ENCODE assay signal across 12 cellular contexts in genomic region chr3:123365450-123366143, GRCh38.
DNase-seq lines count a peak whose midpoint lies in the region; ATAC-seq, FAIRE-seq and TF ChIP-seq lines count a peak whose summit lies in the region.
"Had no signal": no experiment of that assay in that cellular context is flagged by ENCODE, and none has a peak within 500 bp of the region (broad histone marks: within the 10 kb centered on the region; RNA-seq: fewer than 3 reads in every experiment).

No MANE protein-coding gene starts in this region.

- TF ChIP-seq CTCF in A549 (IDR thresholded peaks at IDR 0.05) (peak; percentile 28; the same call in 2 of the 3 replicates), HCT116 (IDR thresholded peaks at IDR 0.05 in 2 of 3, conservative IDR thresholded peaks at IDR 0.05 in 1 of 3; ENCODE audit: borderline replicate concordance in 1 of 3, insufficient read depth in 1 of 3, low read depth in 2 of 3, low read length in 2 of 3) (peak; percentile 69 to 90 (median 70)), hepatocyte (IDR thresholded peaks at IDR 0.05; ENCODE audit: poor library complexity) (peak; percentile 25)

- H3K9me2 ChIP-seq in HCT116 (ENCODE audit: insufficient read depth) (no peaks in the 10 kb centered on the region), hepatocyte (replicated peaks; ENCODE audit: insufficient read depth) (no peaks in the 10 kb centered on the region)

- peak in 1 of 2 experiments; percentile 35; a peak in 3 of 5 replicates for TF ChIP-seq RAD21 in A549 (conservative IDR thresholded peaks at IDR 0.05 in 1 of 2, IDR thresholded peaks at IDR 0.05 in 1 of 2)
- peak; percentile 52 for TF ChIP-seq RAD21 in HCT116 (IDR thresholded peaks at IDR 0.05; ENCODE audit: low read depth)

- no peak overlapping the region for H3K9ac ChIP-seq in HCT116 (ENCODE audit: low read length)
- H3K9ac ChIP-seq: KMS-11 had no signal

- H3K36me3 Mint-ChIP-seq in CD8-positive, alpha-beta memory T cell, result no peaks in the 10 kb centered on the region

- H3K4me2 ChIP-seq in A549 (no peak overlapping the region), HCT116 (ENCODE audit: low read length) (peak overlapping the region; percentile 33; the same call in 1 of the 2 replicates), hepatocyte (no peak overlapping the region)
- H3K4me2 ChIP-seq: KMS-11 had no signal

- 0 out of 3 replicates have a peak, but pooled peaks cover 3% of the 10 kb centered on the region for H3K9me3 ChIP-seq in A549
- H3K9me3 ChIP-seq in HCT116 (ENCODE audit: control insufficient read depth in 1 of 2, insufficient read depth in 1 of 2, low read depth in 1 of 2, low read length in 2 of 2), result no peaks in the 10 kb centered on the region
- no peaks in the 10 kb centered on the region for H3K9me3 ChIP-seq in hepatocyte (ENCODE audit: low read depth)
- H3K9me3 ChIP-seq in CD8-positive, alpha-beta memory T cell (ENCODE audit: low read length), result no peaks in the 10 kb centered on the region

- peak; percentile 88 to 97 for ATAC-seq in A549
- ATAC-seq in HCT116, result peak; percentile 99
- no peak for ATAC-seq in GM21515 (IDR thresholded peaks at IDR 0.05; ENCODE audit: unreplicated experiment)
- ATAC-seq: activated T-cell treated with anti-CD3 and anti-CD28 coated beads, Interleukin-2, amount 50 U/mL, for 4 hours had no signal

- H3K36me3 ChIP-seq in HCT116 (ENCODE audit: control insufficient read depth in 1 of 2, insufficient read depth in 2 of 2, low read length in 2 of 2), result no peaks in the 10 kb centered on the region
- H3K36me3 ChIP-seq in hepatocyte (replicated peaks; ENCODE audit: insufficient read depth, low read depth), result no peaks in the 10 kb centered on the region
- H3K36me3 ChIP-seq in CD8-positive, alpha-beta memory T cell (ENCODE audit: insufficient read depth, low read length), result no peaks in the 10 kb centered on the region

- H3K4me1 Mint-ChIP-seq in CD8-positive, alpha-beta memory T cell, result no peaks in the 10 kb centered on the region

- no peak overlapping the region for H3K4me3 Mint-ChIP-seq in CD8-positive, alpha-beta memory T cell
- H3K4me3 Mint-ChIP-seq: activated T-cell treated with anti-CD3 and anti-CD28 coated beads, Interleukin-2, amount 50 U/mL, for 4 hours had no signal

- BruUV-seq in HCT116 (replicated peaks; lab: Mats Ljungman, UMichigan), result no TSS peak

- CTCF ChIA-PET in A549 (lab: Yijun Ruan, JAX) (interaction anchor here (1.1 to 1.7 kb wide), 6 partner anchors 8 to 123 kb away, joined by 3 to 5 read pairs (median 4); no protein-coding TSS in a partner anchor), HCT116 (lab: Charles Lee) (interaction anchor here (1.0 to 1.5 kb wide), 6 partner anchors 12 to 49 kb away, joined by 3 to 11 read pairs (median 4); no protein-coding TSS in a partner anchor)
- CTCF ChIA-PET in CD8-positive, alpha-beta memory T cell (lab: Charles Lee), result interaction anchor here (1.0 kb wide), 1 partner anchor 19 kb away, joined by 3 read pairs; no protein-coding TSS in a partner anchor

- peaks cover 19 to 29% of the 10 kb centered on the region in 2 donors for H3K27me3 Mint-ChIP-seq in CD8-positive, alpha-beta memory T cell

- RAD21 ChIA-PET in HCT116 (lab: Charles Lee; ENCODE audit: low non-redundant PET in 1 of 2, low total read pairs in 2 of 2, uncharacterized antibody in 2 of 2, unreplicated experiment in 2 of 2), result no interaction called here

- H3K4me1 ChIP-seq in A549 (no peaks in the 10 kb centered on the region), HCT116 (ENCODE audit: control insufficient read depth in 1 of 2, insufficient read depth in 2 of 2, low read length in 2 of 2) (peaks cover 0 to 4% of the 10 kb centered on the region in 2 experiments; a peak in 2 of 4 replicates), hepatocyte (ENCODE audit: insufficient read depth) (no peaks in the 10 kb centered on the region)
- no peaks in the 10 kb centered on the region for H3K4me1 ChIP-seq in CD8-positive, alpha-beta memory T cell (ENCODE audit: insufficient read depth, low read length)

- H3K4me3 ChIP-seq in A549, result no peak overlapping the region
- no peak overlapping the region for H3K4me3 ChIP-seq in HCT116 (replicated peaks in 1 of 2; ENCODE audit: low read depth in 1 of 2, low read length in 2 of 2)
- no peak overlapping the region for H3K4me3 ChIP-seq in hepatocyte
- H3K4me3 ChIP-seq in CD8-positive, alpha-beta memory T cell (ENCODE audit: low read length), result no peak overlapping the region

- TF ChIP-seq EP300 in A549 (IDR thresholded peaks at IDR 0.05), result no peak

- H3K27ac ChIP-seq in A549 (no peak overlapping the region), HCT116 (ENCODE audit: low read depth, low read length) (no peak overlapping the region), hepatocyte (no peak overlapping the region)
- H3K27ac ChIP-seq in CD8-positive, alpha-beta memory T cell (ENCODE audit: low read depth, low read length), result no peak overlapping the region
- H3K27ac ChIP-seq: KMS-11 had no signal

- FAIRE-seq in A549 (lab: Jason Lieb, UNC), result no peak

- peaks cover 0 to 2% (median 0%) of the 10 kb centered on the region in 5 donors for H3K9me3 Mint-ChIP-seq in CD8-positive, alpha-beta memory T cell
- H3K9me3 Mint-ChIP-seq: activated T-cell treated with anti-CD3 and anti-CD28 coated beads, Interleukin-2, amount 50 U/mL, for 4 hours had no signal

- TF ChIP-seq POLR2A in A549 (IDR thresholded peaks at IDR 0.05; ENCODE audit: low read length) (no peak), HCT116 (IDR thresholded peaks at IDR 0.05; ENCODE audit: borderline replicate concordance, extremely low read depth, insufficient read depth, insufficient read length) (no peak)

- DNase-seq in A549 (ENCODE audit: low read depth in 1 of 2, low spot score in 1 of 2) (peak; percentile 42 to 64), HCT116 (ENCODE audit: low read depth, low spot score) (peak; percentile 33), SW480 (ENCODE audit: low spot score) (peak; percentile 46), hepatocyte (ENCODE audit: low spot score) (peak; percentile 38), D341Med (ENCODE audit: low spot score) (no peak)
- DNase-seq in CD8-positive, alpha-beta memory T cell, result no peak
- DNase-seq in activated naive CD4-positive, alpha-beta T cell treated with anti-CD3 and anti-CD28 coated beads, Interleukin-2, amount 50 U/mL, for 16 hours, result no peak
- DNase-seq: activated T-cell treated with anti-CD3 and anti-CD28 coated beads, Interleukin-2, amount 50 U/mL, for 4 hours; GF-D8; stimulated activated naive CD4-positive, alpha-beta T cell had no signal

- H3K79me2 ChIP-seq in HCT116 (ENCODE audit: insufficient read depth, low read length) (no peaks in the 10 kb centered on the region), hepatocyte (no peaks in the 10 kb centered on the region)

- H4K20me1 ChIP-seq in HCT116 (ENCODE audit: insufficient read depth), result no peaks in the 10 kb centered on the region
- no peaks in the 10 kb centered on the region for H4K20me1 ChIP-seq in hepatocyte (ENCODE audit: insufficient read depth, poor library complexity, severe bottlenecking)

- no peak overlapping the region for H3K27ac Mint-ChIP-seq in CD8-positive, alpha-beta memory T cell

- H3K27me3 ChIP-seq in HCT116 (ENCODE audit: insufficient read depth, low read length), result no peaks in the 10 kb centered on the region
- H3K27me3 ChIP-seq in hepatocyte, result no peaks in the 10 kb centered on the region
- H3K27me3 ChIP-seq in CD8-positive, alpha-beta memory T cell (ENCODE audit: insufficient read depth, low read length, poor library complexity, severe bottlenecking), result peaks cover 3% of the 10 kb centered on the region

- intact Hi-C loops in HCT116 (cut with micrococcal nuclease), result no loop called here

- WGBS in A549 (ENCODE audit: missing lambda C conversion rate), result 20% methylated on average over 6 of the region's 6 CpGs
- WGBS in hepatocyte (ENCODE audit: low lambda C conversion rate, missing lambda C conversion rate), result 58% methylated on average over 6 of the region's 6 CpGs

- H2AFZ ChIP-seq in HCT116 (ENCODE audit: low read depth, low read length, poor library complexity, severe bottlenecking), result peak overlapping the region; percentile 21
- H2AFZ ChIP-seq in hepatocyte, result no peak overlapping the region

- POLR2A ChIA-PET in A549 (lab: Yijun Ruan, JAX), result no interaction called here
- POLR2A ChIA-PET in HCT116 (lab: Charles Lee), result no interaction called here
- POLR2A ChIA-PET in CD8-positive, alpha-beta memory T cell (lab: Charles Lee), result no interaction called here

TF ChIP-seq in A549, 52 proteins besides CTCF, POLR2A, EP300 and RAD21 (continues in another document):
- no peak for TF ChIP-seq HOXA7 (CRISPR knock-in tag; IDR thresholded peaks at IDR 0.05)
- no peak for TF ChIP-seq MYC (IDR thresholded peaks at IDR 0.05; ENCODE audit: borderline replicate concordance, low read length)
- TF ChIP-seq EHF (CRISPR knock-in tag; IDR thresholded peaks at IDR 0.05), result no peak
- no peak for TF ChIP-seq HDAC2 (IDR thresholded peaks at IDR 0.05)
- no peak for TF ChIP-seq NFE2L2 (conservative IDR thresholded peaks at IDR 0.05; ENCODE audit: low read length)
- TF ChIP-seq RFX5 (IDR thresholded peaks at IDR 0.05), result no peak
- TF ChIP-seq ZSCAN20 (CRISPR knock-in tag; IDR thresholded peaks at IDR 0.05), result no peak
- TF ChIP-seq, protein P1, sequence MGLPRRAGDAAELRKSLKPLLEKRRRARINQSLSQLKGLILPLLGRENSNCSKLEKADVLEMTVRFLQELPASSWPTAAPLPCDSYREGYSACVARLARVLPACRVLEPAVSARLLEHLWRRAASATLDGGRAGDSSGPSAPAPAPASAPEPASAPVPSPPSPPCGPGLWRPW (IDR thresholded peaks at IDR 0.05), result no peak
- no peak for TF ChIP-seq ZFP36 (IDR thresholded peaks at IDR 0.05; ENCODE audit: borderline replicate concordance, partially characterized antibody)
- TF ChIP-seq HOXB5 (CRISPR knock-in tag; IDR thresholded peaks at IDR 0.05), result no peak
- TF ChIP-seq CBX8 (IDR thresholded peaks at IDR 0.05), result no peak

TF ChIP-seq in HCT116, 20 proteins besides CTCF, POLR2A, EP300 and RAD21 (continues in another document):
- TF ChIP-seq EZH2 (IDR thresholded peaks at IDR 0.05) (no peak), ZBTB33 (IDR thresholded peaks at IDR 0.05; ENCODE audit: extremely low read depth, insufficient replicate concordance, low read length) (no peak)

Comparison
In these comparisons a context has a peak if more than half of its experiments do, and no peak if none do; other contexts are left out.
1. DNase-seq: peak in A549 (2 of 2), HCT116 (single experiment), SW480 (single experiment) and hepatocyte (single experiment); none in CD8-positive, alpha-beta memory T cell (0 of 5), D341Med (single experiment) and activated naive CD4-positive, alpha-beta T cell treated with anti-CD3 and anti-CD28 coated beads, Interleukin-2, amount 50 U/mL, for 16 hours (single experiment).
2. Of the 6 proteins assayed by ChIP-seq in both A549 and HCT116: peak only in A549: none; only in HCT116: none; in both: CTCF; in neither: 4; mixed calls (peak in some experiments, not most) for 1.
3. Peak in every context shown above with its lines, with median percentiles within 50 percentile points of each other: CTCF ChIP-seq.